ENCODE assay signal across 8 cellular contexts in genomic region chr9:112028242-112029221, GRCh38.
A peak's percentile ranks its signal among the peaks of the same experiment; 100 is the strongest.
DNase-seq lines count a peak whose midpoint lies in the region; ATAC-seq and TF ChIP-seq lines count a peak whose summit lies in the region.

No MANE protein-coding gene starts in this region.

- H3K36me3 ChIP-seq in stomach (no peaks in the 10 kb centered on the region), right atrium auricular region (no peaks in the 10 kb centered on the region)

- DNase-seq in foreskin keratinocyte: no peak
- DNase-seq in stomach: no peak
- no peak for DNase-seq in right atrium auricular region (ENCODE audit: low spot score)
- DNase-seq in SHP77 (lab: John Stamatoyannopoulos, UW): no peak
- DNase-seq in GM19240 (ENCODE audit: insufficient read length, low spot score): no peak

- intact Hi-C loops in stomach (cut with DNase I; ENCODE audit: low total_unique reads): no loop called here

- peak; percentile 52 for ATAC-seq in GM18498 (IDR thresholded peaks at IDR 0.05; ENCODE audit: unreplicated experiment)
- ATAC-seq in GM21423 (IDR thresholded peaks at IDR 0.05; ENCODE audit: unreplicated experiment): peak; percentile 52
- peak; percentile 38 for ATAC-seq in HG03558 (IDR thresholded peaks at IDR 0.05; ENCODE audit: extremely low read depth, unreplicated experiment)
- ATAC-seq in foreskin keratinocyte: no peak

- 76 to 85% (median 81%) methylated on average over 13 of the region's 13 CpGs for WGBS in stomach, 5 donors

- no peak for TF ChIP-seq POLR2A in stomach (IDR thresholded peaks at IDR 0.05)

- H3K4me3 ChIP-seq in stomach: no peak overlapping the region
- H3K4me3 ChIP-seq in right atrium auricular region: no peak overlapping the region

- H3K4me1 ChIP-seq in foreskin keratinocyte (peaks cover 14% of the 10 kb centered on the region), stomach (peaks cover 0 to 40% (median 14%) of the 10 kb centered on the region in 4 donors), right atrium auricular region (peaks cover 0 to 3% of the 10 kb centered on the region in 2 donors)

- no peak for TF ChIP-seq EP300 in stomach (IDR thresholded peaks at IDR 0.05)

- peak overlapping the region; percentile 76 for H3K27ac ChIP-seq in foreskin keratinocyte
- no peak overlapping the region for H3K27ac ChIP-seq in stomach
- no peak overlapping the region for H3K27ac ChIP-seq in right atrium auricular region

- no peaks in the 10 kb centered on the region for H3K9me3 ChIP-seq in stomach
- H3K9me3 ChIP-seq in right atrium auricular region: no peaks in the 10 kb centered on the region

- H3K27me3 ChIP-seq in foreskin keratinocyte (no peaks in the 10 kb centered on the region), stomach (no peaks in the 10 kb centered on the region), right atrium auricular region (no peaks in the 10 kb centered on the region)

- TF ChIP-seq CTCF in foreskin keratinocyte (conservative IDR thresholded peaks at IDR 0.05): no peak
- TF ChIP-seq CTCF in stomach (IDR thresholded peaks at IDR 0.05): no peak
- TF ChIP-seq CTCF in right atrium auricular region (IDR thresholded peaks at IDR 0.05): no peak
